In genomic region chr6:136640132-136640915, GRCh38 we compare ENCODE assay signal across 16 cellular contexts.
DNase-seq lines count a peak whose midpoint lies in the region; ATAC-seq and TF ChIP-seq lines count a peak whose summit lies in the region.
"Had no signal": no experiment of that assay in that cellular context is flagged by ENCODE, and none has a peak within 500 bp of the region (broad histone marks: within the 10 kb centered on the region; RNA-seq: fewer than 3 reads in every experiment).

No MANE protein-coding gene starts in this region.

- intact Hi-C loops in PC-9 (cut with micrococcal nuclease; ENCODE audit: unreplicated experiment), result no loop called here

- H4K20me1 ChIP-seq in osteoblast (ENCODE audit: insufficient read depth, low read length), result no peaks in the 10 kb centered on the region
- H4K20me1 ChIP-seq in PC-9 (ENCODE audit: insufficient read depth), result no peaks in the 10 kb centered on the region

- H3K4me2 ChIP-seq in osteoblast (ENCODE audit: insufficient read depth, low read length) (peak overlapping the region; percentile 5), PC-9 (no peak overlapping the region)

- ATAC-seq in esophagus mucosa (peak; percentile 59), GM21717 (IDR thresholded peaks at IDR 0.05; ENCODE audit: unreplicated experiment) (no peak), GM19324 (IDR thresholded peaks at IDR 0.05; ENCODE audit: low FRiP score, unreplicated experiment) (no peak)

- no TSS peak for BruUV-seq in PC-9 (replicated peaks; lab: Mats Ljungman, UMichigan)

- H3K4me3 ChIP-seq in NB4 (ENCODE audit: low read depth, low read length), result no peak overlapping the region
- no peak overlapping the region for H3K4me3 ChIP-seq in osteoblast (ENCODE audit: insufficient read depth, low read length)
- no peak overlapping the region for H3K4me3 ChIP-seq in Peyer's patch
- H3K4me3 ChIP-seq in PC-9, result no peak overlapping the region
- H3K4me3 ChIP-seq: dorsolateral prefrontal cortex, uterus had no signal

- H2AFZ ChIP-seq in osteoblast (ENCODE audit: low read length) (no peak overlapping the region), PC-9 (no peak overlapping the region)

- H3K9me2 ChIP-seq in PC-9 (ENCODE audit: insufficient read depth), result no peaks in the 10 kb centered on the region; the same call in 1 of the 2 replicates

- no peaks in the 10 kb centered on the region for H3K27me3 ChIP-seq in osteoblast (ENCODE audit: insufficient read depth, low read length)
- H3K27me3 ChIP-seq in Peyer's patch, result no peaks in the 10 kb centered on the region
- no peaks in the 10 kb centered on the region for H3K27me3 ChIP-seq in PC-9 (ENCODE audit: insufficient read depth, low read depth)
- H3K27me3 ChIP-seq: dorsolateral prefrontal cortex, uterus had no signal

- peak; percentile 23 for DNase-seq in EL
- peak; percentile 9 for DNase-seq in NB4 (ENCODE audit: low read depth)
- peak; percentile 38 for DNase-seq in osteoblast (ENCODE audit: insufficient read length, low spot score, missing footprints)
- DNase-seq in Peyer's patch, result no peak
- no peak for DNase-seq in PC-9
- DNase-seq: activated CD4-positive, alpha-beta T cell treated with anti-CD3 and anti-CD28 coated beads, Interleukin-2, amount 50 U/mL, for 1 hour; dorsolateral prefrontal cortex; KG1; NCI-H1694; NCI-H526; stimulated activated CD4-positive, alpha-beta T cell treated with anti-CD3 and anti-CD28 coated beads, Interleukin-2, amount 100 ng/mL, for 48 hours; T-helper 2 cell; uterus had no signal

- peak overlapping the region; percentile 57 for H3K27ac ChIP-seq in osteoblast (ENCODE audit: low read depth, low read length)
- no peak overlapping the region for H3K27ac ChIP-seq in Peyer's patch
- H3K27ac ChIP-seq in PC-9, result no peak overlapping the region
- H3K27ac ChIP-seq: dorsolateral prefrontal cortex, uterus had no signal

- H3K4me1 ChIP-seq in osteoblast (ENCODE audit: insufficient read depth, low read length), result peaks cover 20% of the 10 kb centered on the region
- peaks cover 0 to 3% (median 0%) of the 10 kb centered on the region in 4 donors for H3K4me1 ChIP-seq in Peyer's patch
- peaks cover 9% of the 10 kb centered on the region for H3K4me1 ChIP-seq in PC-9 (replicated peaks; ENCODE audit: insufficient read depth)
- H3K4me1 ChIP-seq: uterus had no signal

- CTCF ChIA-PET in PC-9 (lab: Charles Lee), result no interaction called here

- POLR2A ChIA-PET in PC-9 (lab: Charles Lee; ENCODE audit: unreplicated experiment), result no interaction called here

- no peaks in the 10 kb centered on the region for H3K9me3 ChIP-seq in osteoblast (ENCODE audit: low read depth, low read length)
- no peaks in the 10 kb centered on the region for H3K9me3 ChIP-seq in Peyer's patch
- no peaks in the 10 kb centered on the region for H3K9me3 ChIP-seq in PC-9 (ENCODE audit: insufficient read depth, low read depth)
- H3K9me3 ChIP-seq: uterus had no signal

- TF ChIP-seq POLR2A in NB4 (IDR thresholded peaks at IDR 0.05; ENCODE audit: extremely low read depth, insufficient read length), result no peak
- TF ChIP-seq POLR2A in Peyer's patch (IDR thresholded peaks at IDR 0.05), result no peak

- peaks cover 7% of the 10 kb centered on the region for H3F3A ChIP-seq in PC-9 (ENCODE audit: insufficient read depth, low read depth)

- H3K36me3 ChIP-seq in osteoblast (ENCODE audit: insufficient read depth, low read length) (no peaks in the 10 kb centered on the region), Peyer's patch (peaks cover 0 to 19% (median 0%) of the 10 kb centered on the region in 3 donors), PC-9 (ENCODE audit: low read depth) (0 out of 2 replicates have a peak, but pooled peaks cover 19% of the 10 kb centered on the region)
- H3K36me3 ChIP-seq: uterus had no signal

- no peak for TF ChIP-seq CTCF in NB4 (IDR thresholded peaks at IDR 0.05; ENCODE audit: low read depth, low read length)
- TF ChIP-seq CTCF in osteoblast (IDR thresholded peaks at IDR 0.05; ENCODE audit: extremely low read depth, low read depth, low read length), result no peak
- no peak for TF ChIP-seq CTCF in Peyer's patch (IDR thresholded peaks at IDR 0.05)
- no peak for TF ChIP-seq CTCF in PC-9 (conservative IDR thresholded peaks at IDR 0.05)

- H3K79me2 ChIP-seq in osteoblast (ENCODE audit: insufficient read depth, low read length), result no peaks in the 10 kb centered on the region
- no peaks in the 10 kb centered on the region for H3K79me2 ChIP-seq in PC-9 (ENCODE audit: low read depth)

Comparison
In these comparisons a context has a peak if more than half of its experiments do, and no peak if none do; other contexts are left out.
1. DNase-seq: peak in EL (single experiment), NB4 (single experiment) and osteoblast (single experiment); none in Peyer's patch (0 of 3) and PC-9 (0 of 2).